Comparison of ENCODE assay signal across 18 cellular contexts in the genomic region with DNA sequence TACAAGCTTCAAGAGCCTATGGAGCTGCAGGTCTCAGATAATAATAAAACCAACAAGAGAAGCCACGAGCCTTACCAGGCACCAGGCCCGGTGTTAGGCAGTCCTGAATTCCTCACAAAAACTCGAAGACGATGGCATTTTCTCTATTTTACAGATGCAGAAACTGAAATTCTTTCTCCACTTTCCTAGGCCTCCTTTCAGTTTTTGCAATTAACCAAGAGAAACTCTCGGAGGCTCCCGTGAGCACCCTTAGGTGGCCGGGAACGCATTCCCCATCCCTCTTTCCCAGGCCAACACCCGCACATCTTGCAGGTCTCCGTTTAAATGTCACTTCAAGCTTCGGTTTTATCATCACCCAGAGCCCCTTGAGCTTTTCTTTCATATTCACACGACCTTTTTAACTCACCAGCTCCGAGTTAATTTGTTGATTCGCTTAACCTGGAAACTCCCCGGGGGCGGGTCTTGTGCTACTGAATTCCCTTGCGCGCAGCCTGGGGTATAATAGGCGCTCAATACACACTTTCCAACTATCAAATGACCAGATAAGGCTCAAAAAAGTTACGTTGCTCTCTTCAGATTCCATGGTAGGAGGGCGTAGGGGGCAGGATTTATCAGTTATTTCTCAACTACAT. TPM values are rescaled to one million over a fixed set of nuclear protein-coding genes. Genes with fewer than 3 reads are reported as not detected.
DNase-seq lines count a peak whose midpoint lies in the region; ATAC-seq and TF ChIP-seq lines count a peak whose summit lies in the region.
"Had no signal": no experiment of that assay in that cellular context is flagged by ENCODE, and none has a peak within 500 bp of the region (broad histone marks: within the 10 kb centered on the region; RNA-seq: fewer than 3 reads in every experiment).

No MANE protein-coding gene starts in this region.

- H3K4me1 Mint-ChIP-seq in CD4-positive, alpha-beta T cell (ENCODE audit: low read depth) = peaks cover 42% of the 10 kb centered on the region
- peaks cover 24% of the 10 kb centered on the region for H3K4me1 Mint-ChIP-seq in activated T-helper 2 cell treated with anti-CD3 and anti-CD28 coated beads, Interferon-gamma antibody, Interleukin-2, Interleukin-4, amounts not matched to agents 10 μg/mL and 5 μg/mL and 100 μg/mL, durations not matched to agents 14 hours and 24 hours and 36 hours (ENCODE audit: low read depth)
- H3K4me1 Mint-ChIP-seq in naive thymus-derived CD8-positive, alpha-beta T cell = peaks cover 26 to 46% (median 33%) of the 10 kb centered on the region in 4 donors

- ATAC-seq in CD4-positive, alpha-beta T cell (ENCODE audit: poor library complexity) = peak; percentile 18
- peak; percentile 23 for ATAC-seq in GM18868 (IDR thresholded peaks at IDR 0.05; ENCODE audit: unreplicated experiment)
- ATAC-seq in naive thymus-derived CD8-positive, alpha-beta T cell = peak in 1 of 2 donors; percentile 34
- ATAC-seq: foreskin keratinocyte had no signal

- H3K9me3 Mint-ChIP-seq in CD4-positive, alpha-beta T cell = no peaks in the 10 kb centered on the region
- no peaks in the 10 kb centered on the region for H3K9me3 Mint-ChIP-seq in activated T-helper 2 cell treated with anti-CD3 and anti-CD28 coated beads, Interferon-gamma antibody, Interleukin-2, Interleukin-4, amounts not matched to agents 10 μg/mL and 5 μg/mL and 100 μg/mL, durations not matched to agents 14 hours and 24 hours and 36 hours
- no peaks in the 10 kb centered on the region for H3K9me3 Mint-ChIP-seq in naive thymus-derived CD8-positive, alpha-beta T cell
- H3K9me3 Mint-ChIP-seq: activated T-helper 1 cell treated with anti-CD3 and anti-CD28 coated beads, Interleukin-12 subunit alpha, Interleukin-12 subunit beta, Interleukin-2, Interleukin-4 antibody, amounts not matched to agents 30 ng/mL and 10 ng/mL and 1 ng/mL, durations not matched to agents 14 hours and 24 hours and 36 hours had no signal

- H3K27ac Mint-ChIP-seq in CD4-positive, alpha-beta T cell = no peak overlapping the region
- no peak overlapping the region for H3K27ac Mint-ChIP-seq in activated T-helper 2 cell treated with anti-CD3 and anti-CD28 coated beads, Interferon-gamma antibody, Interleukin-2, Interleukin-4, amounts not matched to agents 10 μg/mL and 5 μg/mL and 100 μg/mL, durations not matched to agents 14 hours and 24 hours and 36 hours
- no peak overlapping the region for H3K27ac Mint-ChIP-seq in naive thymus-derived CD8-positive, alpha-beta T cell
- H3K27ac Mint-ChIP-seq: immature natural killer cell had no signal

- H3K27ac ChIP-seq in CD4-positive, alpha-beta T cell (ENCODE audit: low read depth, low read length) = no peak overlapping the region
- H3K27ac ChIP-seq: foreskin keratinocyte, SJCRH30 had no signal

- H3K36me3 Mint-ChIP-seq in CD4-positive, alpha-beta T cell (ENCODE audit: low read depth) = no peaks in the 10 kb centered on the region
- no peaks in the 10 kb centered on the region for H3K36me3 Mint-ChIP-seq in activated T-helper 2 cell treated with anti-CD3 and anti-CD28 coated beads, Interferon-gamma antibody, Interleukin-2, Interleukin-4, amounts not matched to agents 10 μg/mL and 5 μg/mL and 100 μg/mL, durations not matched to agents 14 hours and 24 hours and 36 hours (ENCODE audit: low read depth)
- H3K36me3 Mint-ChIP-seq in naive thymus-derived CD8-positive, alpha-beta T cell = peaks cover 0 to 4% (median 3%) of the 10 kb centered on the region in 3 donors
- H3K36me3 Mint-ChIP-seq: immature natural killer cell had no signal

- no peak for TF ChIP-seq POLR2A in erythroblast (IDR thresholded peaks at IDR 0.05; ENCODE audit: low read length)

- peak overlapping the region; percentile 49 for H3K4me3 Mint-ChIP-seq in CD4-positive, alpha-beta T cell
- peak overlapping the region; percentile 5 for H3K4me3 Mint-ChIP-seq in activated T-helper 2 cell treated with anti-CD3 and anti-CD28 coated beads, Interferon-gamma antibody, Interleukin-2, Interleukin-4, amounts not matched to agents 10 μg/mL and 5 μg/mL and 100 μg/mL, durations not matched to agents 14 hours and 24 hours and 36 hours (ENCODE audit: low read depth)
- H3K4me3 Mint-ChIP-seq in naive thymus-derived CD8-positive, alpha-beta T cell = peak overlapping the region in 8 of 10 donors; percentile 41 to 90 (median 50)

- no peaks in the 10 kb centered on the region for H3K9me3 ChIP-seq in CD4-positive, alpha-beta T cell (ENCODE audit: control insufficient read depth, low read length)
- H3K9me3 ChIP-seq: SJCRH30 had no signal

- peaks cover 77% of the 10 kb centered on the region for H3K27me3 Mint-ChIP-seq in CD4-positive, alpha-beta T cell
- peaks cover 86% of the 10 kb centered on the region for H3K27me3 Mint-ChIP-seq in activated T-helper 2 cell treated with anti-CD3 and anti-CD28 coated beads, Interferon-gamma antibody, Interleukin-2, Interleukin-4, amounts not matched to agents 10 μg/mL and 5 μg/mL and 100 μg/mL, durations not matched to agents 14 hours and 24 hours and 36 hours (ENCODE audit: low read depth)
- H3K27me3 Mint-ChIP-seq in naive thymus-derived CD8-positive, alpha-beta T cell = peaks cover 58 to 79% (median 68%) of the 10 kb centered on the region in 5 donors

- intact Hi-C loops in CD4-positive, alpha-beta T cell (cut with DNase I, micrococcal nuclease) = loop anchor here (1.0 to 10.0 kb wide), 3 partner anchors 26 to 1229 kb away; a partner anchor contains a TSS
- intact Hi-C loops in activated T-helper 2 cell treated with anti-CD3 and anti-CD28 coated beads, Interferon-gamma antibody, Interleukin-2, Interleukin-4, amounts not matched to agents 10 μg/mL and 5 μg/mL and 100 μg/mL, durations not matched to agents 14 hours and 24 hours and 36 hours (cut with micrococcal nuclease) = loop anchor here (1.0 to 2.0 kb wide), 3 partner anchors 8 to 133 kb away; a partner anchor contains a TSS

- peaks cover 68% of the 10 kb centered on the region for H3K27me3 ChIP-seq in CD4-positive, alpha-beta T cell (ENCODE audit: control insufficient read depth, insufficient read depth, low read length)

- POLR2A ChIA-PET in CD4-positive, alpha-beta T cell (lab: Charles Lee) = interaction anchor here (0.6 to 1.0 kb wide), 3 partner anchors 30 to 77 kb away, joined by 3 to 8 read pairs (median 4); a partner anchor contains a TSS
- POLR2A ChIA-PET in naive thymus-derived CD8-positive, alpha-beta T cell (lab: Charles Lee) = interaction anchor here (1.2 to 1.7 kb wide), 2 partner anchors 31 to 42 kb away, joined by 5 to 7 read pairs; a partner anchor contains a TSS

- TF ChIP-seq CTCF in CD4-positive, alpha-beta T cell (IDR thresholded peaks at IDR 0.05) = no peak

- CTCF ChIA-PET in CD4-positive, alpha-beta T cell (lab: Charles Lee) = no interaction called here

- DNase-seq in CD4-positive, alpha-beta T cell = peak in 1 of 10 experiments; percentile 13
- no peak for DNase-seq in activated T-helper 2 cell treated with anti-CD3 and anti-CD28 coated beads, Interferon-gamma antibody, Interleukin-2, Interleukin-4, amounts not matched to agents 10 μg/mL and 5 μg/mL and 100 μg/mL, durations not matched to agents 14 hours and 24 hours and 36 hours (ENCODE audit: low spot score)
- DNase-seq in naive thymus-derived CD8-positive, alpha-beta T cell = no peak
- no peak for DNase-seq in erythroblast (lab: John Stamatoyannopoulos, UW)
- DNase-seq in epidermal melanocyte (ENCODE audit: insufficient read length, low spot score) = no peak
- DNase-seq in NCI-H187 (lab: John Stamatoyannopoulos, UW) = no peak
- DNase-seq in GF-D8 (lab: John Stamatoyannopoulos, UW) = no peak
- DNase-seq: AML-193; DMS153; effector memory CD4-positive, alpha-beta T cell; foreskin keratinocyte; immature natural killer cell; SJCRH30 had no signal

RNA-seq across cellular contexts. Expression of a gene that starts 6.2 kb away (rescaled TPM):
- total RNA-seq in CD4-positive, alpha-beta T cell = not detected
- not detected in 2 replicates for total RNA-seq in activated T-helper 2 cell treated with anti-CD3 and anti-CD28 coated beads, Interferon-gamma antibody, Interleukin-2, Interleukin-4, amounts not matched to agents 10 μg/mL and 5 μg/mL and 100 μg/mL, durations not matched to agents 14 hours and 24 hours and 36 hours
- not detected for total RNA-seq in naive thymus-derived CD8-positive, alpha-beta T cell
- polyA plus RNA-seq in naive thymus-derived CD8-positive, alpha-beta T cell = not detected
- total RNA-seq: activated T-helper 1 cell treated with anti-CD3 and anti-CD28 coated beads, Interleukin-12 subunit alpha, Interleukin-12 subunit beta, Interleukin-2, Interleukin-4 antibody, amounts not matched to agents 30 ng/mL and 10 ng/mL and 1 ng/mL, durations not matched to agents 14 hours and 24 hours and 36 hours; foreskin keratinocyte; HT-29; mesenteric fat pad; urinary bladder had no signal
- polyA plus RNA-seq: foreskin keratinocyte, immature natural killer cell, urinary bladder had no signal

RNA-seq across cellular contexts. Expression of a gene that starts 29.3 kb away (rescaled TPM):
- 10 to 100 TPM; 53.8 to 59.2 TPM for total RNA-seq in CD4-positive, alpha-beta T cell
- 18.8 and 22.5 TPM in 2 replicates for total RNA-seq in activated T-helper 2 cell treated with anti-CD3 and anti-CD28 coated beads, Interferon-gamma antibody, Interleukin-2, Interleukin-4, amounts not matched to agents 10 μg/mL and 5 μg/mL and 100 μg/mL, durations not matched to agents 14 hours and 24 hours and 36 hours
- 10 to 100 TPM; 49.4 to 49.5 TPM for total RNA-seq in naive thymus-derived CD8-positive, alpha-beta T cell
- 10 to 100 TPM; 51.7 to 70.5 (median 53.7) TPM for polyA plus RNA-seq in naive thymus-derived CD8-positive, alpha-beta T cell
